10 cellular contexts compared by ENCODE assay signal in genomic region chr5:176744584-176744965, GRCh38.
DNase-seq lines count a peak whose midpoint lies in the region; ATAC-seq, FAIRE-seq and TF ChIP-seq lines count a peak whose summit lies in the region.
"Had no signal": no experiment of that assay in that cellular context is flagged by ENCODE, and none has a peak within 500 bp of the region (broad histone marks: within the 10 kb centered on the region; RNA-seq: fewer than 3 reads in every experiment).

No MANE protein-coding gene starts in this region.

- no peaks in the 10 kb centered on the region for H3K79me2 ChIP-seq in PC-3 (ENCODE audit: low read length)

- H3K4me3 ChIP-seq in right atrium auricular region (no peak overlapping the region), left ventricle myocardium inferior (no peak overlapping the region), PC-3 (ENCODE audit: low read length) (no peak overlapping the region)
- H3K4me3 ChIP-seq: sigmoid colon had no signal

- intact Hi-C loops in left ventricle myocardium inferior (cut with micrococcal nuclease), result no loop called here
- intact Hi-C loops in PC-3 (cut with micrococcal nuclease), result no loop called here

- no peak overlapping the region for H3K9ac ChIP-seq in PC-3 (ENCODE audit: low read length)

- ATAC-seq in PC-3, result no peak
- no peak for ATAC-seq in foreskin keratinocyte
- ATAC-seq in GM21717 (IDR thresholded peaks at IDR 0.05; ENCODE audit: unreplicated experiment), result no peak

- peak; percentile 17 for FAIRE-seq in urothelium cell line (lab: Jason Lieb, UNC)

- BruUV-seq in PC-3 (replicated peaks; lab: Mats Ljungman, UMichigan), result no TSS peak

- H3K4me1 ChIP-seq in right atrium auricular region, result peaks cover 0 to 15% of the 10 kb centered on the region in 2 donors
- H3K4me1 ChIP-seq in left ventricle myocardium inferior, result peaks cover 18% of the 10 kb centered on the region
- H3K4me1 ChIP-seq in PC-3 (ENCODE audit: insufficient read depth, low read length), result no peaks in the 10 kb centered on the region
- H3K4me1 ChIP-seq in foreskin keratinocyte, result no peaks in the 10 kb centered on the region

- H3K36me3 ChIP-seq in right atrium auricular region (no peaks in the 10 kb centered on the region), left ventricle myocardium inferior (no peaks in the 10 kb centered on the region), PC-3 (ENCODE audit: low read depth, low read length) (no peaks in the 10 kb centered on the region)
- H3K36me3 ChIP-seq: sigmoid colon had no signal

- no peaks in the 10 kb centered on the region for H3F3A ChIP-seq in PC-3 (ENCODE audit: low read length, unreplicated experiment)

- H2AFZ ChIP-seq in PC-3 (ENCODE audit: low read length), result no peak overlapping the region

- no peak for TF ChIP-seq CTCF in right atrium auricular region (IDR thresholded peaks at IDR 0.05)
- TF ChIP-seq CTCF in left ventricle myocardium inferior (IDR thresholded peaks at IDR 0.05; ENCODE audit: borderline replicate concordance), result no peak
- TF ChIP-seq CTCF in PC-3 (conservative IDR thresholded peaks at IDR 0.05; ENCODE audit: low read depth, low read length), result peak; percentile 69
- TF ChIP-seq CTCF in foreskin keratinocyte (conservative IDR thresholded peaks at IDR 0.05), result peak; percentile 46

- DNase-seq in right atrium auricular region (ENCODE audit: low spot score), result peak; percentile 48
- no peak for DNase-seq in left ventricle myocardium inferior
- DNase-seq in PC-3, result peak; percentile 20
- no peak for DNase-seq in foreskin keratinocyte
- no peak for DNase-seq in urothelium cell line (ENCODE audit: low spot score)
- DNase-seq in stimulated activated naive CD4-positive, alpha-beta T cell treated with Interleukin-2 at 50 U/mL for 16 hours (lab: John Stamatoyannopoulos, UW), result no peak
- no peak for DNase-seq in activated gamma-delta T cell (lab: John Stamatoyannopoulos, UW)
- DNase-seq: activated CD4-positive, alpha-beta memory T cell treated with anti-CD3 and anti-CD28 coated beads, Interleukin-2, amount 10 ng/mL, durations not matched to agents 7 days and 5 days; sigmoid colon had no signal

- no peak overlapping the region for H3K4me2 ChIP-seq in PC-3 (ENCODE audit: low read length)

- POLR2A ChIA-PET in PC-3 (lab: Charles Lee; ENCODE audit: unreplicated experiment), result interaction anchor here (0.7 kb wide), 1 partner anchor 82 kb away, joined by 3 read pairs; no protein-coding TSS in a partner anchor

- no peaks in the 10 kb centered on the region for H3K9me3 ChIP-seq in right atrium auricular region
- no peaks in the 10 kb centered on the region for H3K9me3 ChIP-seq in left ventricle myocardium inferior (replicated peaks)
- no peaks in the 10 kb centered on the region for H3K9me3 ChIP-seq in PC-3 (ENCODE audit: low read length)
- H3K9me3 ChIP-seq: sigmoid colon had no signal

- CTCF ChIA-PET in PC-3 (lab: Charles Lee), result interaction anchor here (1.1 kb wide), 1 partner anchor 84 kb away, joined by 9 read pairs; no protein-coding TSS in a partner anchor

- no peaks in the 10 kb centered on the region for H4K20me1 ChIP-seq in PC-3 (ENCODE audit: low read length)

- H3K27ac ChIP-seq in right atrium auricular region (no peak overlapping the region), left ventricle myocardium inferior (replicated peaks) (no peak overlapping the region), PC-3 (ENCODE audit: low read length) (no peak overlapping the region), foreskin keratinocyte (no peak overlapping the region)
- H3K27ac ChIP-seq: sigmoid colon had no signal

- H3K9me2 ChIP-seq in PC-3 (replicated peaks; ENCODE audit: low read length), result no peaks in the 10 kb centered on the region

- H3K27me3 ChIP-seq in right atrium auricular region, result peaks cover 12 to 27% of the 10 kb centered on the region in 2 donors
- peaks cover 99% of the 10 kb centered on the region for H3K27me3 ChIP-seq in left ventricle myocardium inferior (ENCODE audit: low read depth)
- H3K27me3 ChIP-seq in PC-3 (ENCODE audit: low read length), result peaks cover 64% of the 10 kb centered on the region
- peaks cover 65% of the 10 kb centered on the region for H3K27me3 ChIP-seq in foreskin keratinocyte

Comparison
In these comparisons a context has a peak if more than half of its experiments do, and no peak if none do; other contexts are left out.
1. DNase-seq: peak in right atrium auricular region (single experiment) and PC-3 (single experiment); none in left ventricle myocardium inferior (single experiment), foreskin keratinocyte (0 of 2), urothelium cell line (single experiment), stimulated activated naive CD4-positive, alpha-beta T cell treated with Interleukin-2 at 50 U/mL for 16 hours (single experiment) and activated gamma-delta T cell (single experiment).
2. CTCF ChIP-seq: peak in PC-3 (single experiment) and foreskin keratinocyte (single experiment); none in right atrium auricular region (0 of 2) and left ventricle myocardium inferior (single experiment).